1 cellular context compared by ENCODE assay signal in the genomic region with DNA sequence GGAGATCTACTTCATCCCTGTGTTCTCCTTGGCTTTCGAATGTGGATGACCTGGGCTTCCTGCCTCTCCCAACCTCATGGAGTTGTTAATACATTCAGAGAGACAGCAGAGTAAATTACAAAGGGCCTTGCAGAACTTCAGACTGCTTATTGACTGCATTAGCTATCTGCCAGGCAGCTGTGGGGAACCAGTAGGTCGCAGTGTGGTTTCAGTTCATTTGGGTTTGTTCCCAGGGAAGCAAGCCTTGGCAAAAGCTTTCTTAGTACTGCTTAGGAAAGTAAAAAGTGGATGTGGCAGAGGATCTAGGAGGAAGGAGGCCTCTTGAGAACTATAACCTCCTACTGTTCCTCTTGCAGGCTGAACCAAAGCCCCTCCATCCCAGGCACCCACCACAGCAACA.
TF ChIP-seq lines count a peak whose summit lies in the region.

No MANE protein-coding gene starts in this region.

TF ChIP-seq in IMR-90, 13 proteins besides CTCF, POLR2A, EP300 and RAD21 (continued from another document):
- TF ChIP-seq CHD1 (IDR thresholded peaks at IDR 0.05; ENCODE audit: low read depth, low read length) (no peak), SMC3 (IDR thresholded peaks at IDR 0.05; ENCODE audit: low read depth, low read length) (no peak), RCOR1 (IDR thresholded peaks at IDR 0.05; ENCODE audit: insufficient replicate concordance, low read length) (no peak), MAZ (IDR thresholded peaks at IDR 0.05; ENCODE audit: borderline replicate concordance, low read depth, low read length) (no peak)
